In the genomic region with DNA sequence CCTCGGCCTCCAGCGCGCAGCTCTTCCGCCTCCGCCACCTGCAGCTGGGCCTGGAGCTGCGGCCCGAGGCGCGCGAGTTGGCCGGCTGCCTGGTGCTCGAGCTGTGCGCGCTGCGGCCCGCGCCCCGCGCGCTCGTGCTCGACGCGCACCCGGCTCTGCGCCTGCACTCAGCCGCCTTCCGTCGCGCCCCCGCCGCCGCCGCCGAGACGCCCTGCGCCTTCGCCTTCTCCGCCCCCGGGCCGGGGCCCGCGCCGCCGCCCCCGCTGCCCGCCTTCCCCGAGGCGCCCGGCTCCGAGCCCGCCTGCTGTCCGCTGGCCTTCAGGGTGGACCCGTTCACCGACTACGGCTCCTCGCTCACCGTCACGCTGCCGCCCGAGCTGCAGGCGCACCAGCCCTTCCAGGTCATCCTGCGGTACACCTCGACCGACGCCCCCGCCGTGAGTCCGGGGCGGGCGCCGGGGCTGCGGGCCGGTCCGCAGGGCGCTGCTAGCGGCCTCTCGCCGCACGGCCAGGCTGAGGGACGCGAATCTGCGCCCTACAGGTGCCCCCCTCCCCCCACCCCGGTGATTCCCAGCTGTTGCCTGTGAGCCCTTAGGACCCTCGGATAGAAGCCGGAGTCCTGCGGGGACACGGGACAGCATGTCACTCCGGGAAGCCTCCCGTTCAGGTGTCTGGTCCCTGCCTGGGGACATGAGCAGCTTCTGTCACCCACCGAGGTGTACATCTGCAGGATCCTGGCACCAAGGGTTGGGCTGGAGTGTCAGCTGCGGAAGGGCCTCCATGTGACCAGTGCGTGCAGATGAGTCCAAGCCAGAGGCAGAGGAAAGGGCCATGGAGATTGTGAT, we compare ENCODE assay signal across 8 cellular contexts. TPM values are rescaled to one million over a fixed set of nuclear protein-coding genes. Genes with fewer than 3 reads are reported as not detected.
A peak's percentile ranks its signal among the peaks of the same experiment; 100 is the strongest.
DNase-seq lines count a peak whose midpoint lies in the region; ATAC-seq and TF ChIP-seq lines count a peak whose summit lies in the region.

No MANE protein-coding gene starts in this region.

- H3K4me3 Mint-ChIP-seq in Calu3 (ENCODE audit: low read depth, unreplicated experiment), result peak overlapping the region; percentile 85
- H3K4me3 Mint-ChIP-seq in chondrocyte (ENCODE audit: unreplicated experiment), result peak overlapping the region; percentile 71

- H3K4me1 Mint-ChIP-seq in Calu3 (ENCODE audit: low read depth, unreplicated experiment), result peaks cover 32% of the 10 kb centered on the region
- peaks cover 42% of the 10 kb centered on the region for H3K4me1 Mint-ChIP-seq in chondrocyte (ENCODE audit: low read depth)

- no peak for TF ChIP-seq CTCF in Calu3 (IDR thresholded peaks at IDR 0.05; ENCODE audit: unreplicated experiment)
- no peak for TF ChIP-seq CTCF in KMS-11 (conservative IDR thresholded peaks at IDR 0.05; ENCODE audit: low read depth, low read length)
- TF ChIP-seq CTCF in VCaP (conservative IDR thresholded peaks at IDR 0.05), result no peak
- no peak for TF ChIP-seq CTCF in chondrocyte (IDR thresholded peaks at IDR 0.05)

- CTCF ChIA-PET in Calu3 (lab: Charles Lee), result interaction anchor here (1.2 to 1.4 kb wide), 3 partner anchors 11 to 36 kb away, joined by 3 to 4 read pairs (median 3); a partner anchor contains a TSS

- H3K4me3 ChIP-seq in KMS-11 (IDR thresholded peaks at IDR 0.05; ENCODE audit: insufficient read depth, low read depth, low read length), result peak overlapping the region; percentile 78

- H3K79me2 ChIP-seq in KMS-11 (ENCODE audit: insufficient read depth, low read depth), result peaks cover 28% of the 10 kb centered on the region

- peak; percentile 66 for DNase-seq in Calu3
- peak; percentile 87 for DNase-seq in chondrocyte (ENCODE audit: low spot score)
- DNase-seq in stimulated activated CD4-positive, alpha-beta T cell treated with anti-CD3 and anti-CD28 coated beads, Interleukin-4, amount 100 ng/mL, for 1 hour, result peak; percentile 55
- DNase-seq in amniotic stem cell (lab: John Stamatoyannopoulos, UW), result no peak

- H3K27ac ChIP-seq in KMS-11 (peak overlapping the region; percentile 63), VCaP (peak overlapping the region; percentile 91), layer of hippocampus (ENCODE audit: low read depth, low read length) (peak overlapping the region; percentile 73)

- peak overlapping the region; percentile 68 for H3K4me2 ChIP-seq in KMS-11

- no peaks in the 10 kb centered on the region for H3K9me3 Mint-ChIP-seq in Calu3 (ENCODE audit: low read depth, unreplicated experiment)
- no peaks in the 10 kb centered on the region for H3K9me3 Mint-ChIP-seq in chondrocyte (ENCODE audit: low read depth)

- H3K27me3 ChIP-seq in KMS-11 (ENCODE audit: insufficient read depth, low read depth) (no peaks in the 10 kb centered on the region), layer of hippocampus (ENCODE audit: control insufficient read depth, insufficient read depth, low read length) (no peaks in the 10 kb centered on the region)

- H2AFZ ChIP-seq in KMS-11 (ENCODE audit: low read depth), result no peak overlapping the region

- no peaks in the 10 kb centered on the region for H3K36me3 ChIP-seq in KMS-11 (ENCODE audit: insufficient read depth)

- ATAC-seq in GM19452 (IDR thresholded peaks at IDR 0.05; ENCODE audit: unreplicated experiment), result peak; percentile 11

- BruUV-seq in Calu3 (replicated peaks; lab: Mats Ljungman, UMichigan), result no TSS peak

- H3K36me3 Mint-ChIP-seq in Calu3 (ENCODE audit: insufficient read depth, unreplicated experiment), result peaks cover 82% of the 10 kb centered on the region
- H3K36me3 Mint-ChIP-seq in chondrocyte (ENCODE audit: low read depth), result no peaks in the 10 kb centered on the region

- no peaks in the 10 kb centered on the region for H4K20me1 ChIP-seq in KMS-11 (ENCODE audit: insufficient read depth)

- H3K27me3 Mint-ChIP-seq in Calu3 (ENCODE audit: unreplicated experiment) (no peaks in the 10 kb centered on the region), chondrocyte (ENCODE audit: low read depth) (no peaks in the 10 kb centered on the region)

- peak overlapping the region; percentile 64 for H3K9ac ChIP-seq in KMS-11

- H3K4me1 ChIP-seq in KMS-11 (ENCODE audit: low read depth, poor library complexity, severe bottlenecking), result peaks cover 30% of the 10 kb centered on the region

- H3K27ac Mint-ChIP-seq in Calu3 (ENCODE audit: unreplicated experiment) (peak overlapping the region; percentile 88), chondrocyte (ENCODE audit: unreplicated experiment) (peak overlapping the region; percentile 27)

- intact Hi-C loops in Calu3 (cut with micrococcal nuclease; ENCODE audit: unreplicated experiment), result no loop called here

RNA-seq across cellular contexts. Expression of a gene that starts 0.6 kb away (rescaled TPM):
- total RNA-seq in Calu3 (2022) (80.6 and 82.9 TPM in 2 replicates), chondrocyte (54.9 to 63.2 TPM (median 61.3 TPM) in 3 replicates)

RNA-seq across cellular contexts. Expression of a gene that starts 8.7 kb away (rescaled TPM):
- total RNA-seq in Calu3 (2022) (5.1 and 8.5 TPM in 2 replicates), chondrocyte (3.4 to 4.7 TPM (median 3.7 TPM) in 3 replicates)

RNA-seq across cellular contexts. Expression of a gene that starts 11.1 kb away (rescaled TPM):
- total RNA-seq in Calu3 (2022), result 34.9 and 38.2 TPM in 2 replicates
- 9.5 to 20.6 TPM (median 10.8 TPM) in 3 replicates for total RNA-seq in chondrocyte

RNA-seq across cellular contexts. Expression of a gene that starts 17.6 kb away (rescaled TPM):
- total RNA-seq in Calu3 (2022), result 49.3 and 52.6 TPM in 2 replicates
- 22.0 to 29.4 TPM (median 22.7 TPM) in 3 replicates for total RNA-seq in chondrocyte

RNA-seq across cellular contexts. Expression of a gene that starts 56.4 kb away (rescaled TPM):
- total RNA-seq in Calu3 (2022) (40.3 and 49.4 TPM in 2 replicates), chondrocyte (1.9 to 2.9 TPM (median 2.8 TPM) in 3 replicates)
